16 cellular contexts compared by ENCODE assay signal in genomic region chr10:75505840-75506506, GRCh38.
DNase-seq lines count a peak whose midpoint lies in the region; ATAC-seq and TF ChIP-seq lines count a peak whose summit lies in the region.
"Had no signal": no experiment of that assay in that cellular context is flagged by ENCODE, and none has a peak within 500 bp of the region (broad histone marks: within the 10 kb centered on the region; RNA-seq: fewer than 3 reads in every experiment).

No MANE protein-coding gene starts in this region.

- peak; percentile 70 for DNase-seq in GM12865 (ENCODE audit: low read depth)
- no peak for DNase-seq in progenitor cell of endocrine pancreas (ENCODE audit: low spot score, unreplicated experiment)
- DNase-seq in activated CD8-positive, alpha-beta memory T cell treated with anti-CD3 and anti-CD28 coated beads, Interleukin-2, amount 10 ng/mL, durations not matched to agents 7 days and 5 days: no peak
- no peak for DNase-seq in NCI-H526 (lab: John Stamatoyannopoulos, UW)
- DNase-seq in cerebellum (ENCODE audit: low spot score): no peak
- DNase-seq: activated CD4-positive, alpha-beta memory T cell treated with anti-CD3 and anti-CD28 coated beads, Interleukin-2, amount 10 ng/mL, durations not matched to agents 7 days and 5 days; amniotic stem cell; COR-L47; GDM1; GOT3; NCI-H1436 treated with DMSO at 0.1 percent for 48 hours had no signal

- peaks cover 47% of the 10 kb centered on the region for H3K4me1 Mint-ChIP-seq in progenitor cell of endocrine pancreas (ENCODE audit: low read depth)
- no peaks in the 10 kb centered on the region for H3K4me1 Mint-ChIP-seq in activated CD8-positive, alpha-beta memory T cell treated with anti-CD3 and anti-CD28 coated beads, Interleukin-2, amount 10 ng/mL, durations not matched to agents 7 days and 5 days
- H3K4me1 Mint-ChIP-seq: activated CD4-positive, alpha-beta memory T cell treated with anti-CD3 and anti-CD28 coated beads, Interleukin-2, amount 10 ng/mL, durations not matched to agents 7 days and 5 days had no signal

- no peaks in the 10 kb centered on the region for H3K9me3 Mint-ChIP-seq in progenitor cell of endocrine pancreas (ENCODE audit: low read depth)
- H3K9me3 Mint-ChIP-seq in activated CD8-positive, alpha-beta memory T cell treated with anti-CD3 and anti-CD28 coated beads, Interleukin-2, amount 10 ng/mL, durations not matched to agents 7 days and 5 days (ENCODE audit: low read depth): no peaks in the 10 kb centered on the region
- H3K9me3 Mint-ChIP-seq: activated CD4-positive, alpha-beta memory T cell treated with anti-CD3 and anti-CD28 coated beads, Interleukin-2, amount 10 ng/mL, durations not matched to agents 7 days and 5 days; stimulated activated naive CD8-positive, alpha-beta T cell treated with anti-CD3 and anti-CD28 coated beads, Interleukin-15, Interleukin-2, amounts not matched to agents 100 ng/mL and 50 ng/mL, for 24 hours had no signal

- ATAC-seq in GM19372 (IDR thresholded peaks at IDR 0.05; ENCODE audit: low read depth, unreplicated experiment): peak; percentile 71
- peak; percentile 73 for ATAC-seq in HG02798 (IDR thresholded peaks at IDR 0.05; ENCODE audit: poor library complexity, unreplicated experiment)
- peak; percentile 81 for ATAC-seq in HG03432 (IDR thresholded peaks at IDR 0.05; ENCODE audit: unreplicated experiment)
- ATAC-seq in activated CD8-positive, alpha-beta memory T cell treated with anti-CD3 and anti-CD28 coated beads, Interleukin-2, amount 10 ng/mL, durations not matched to agents 7 days and 5 days: no peak

- no peaks in the 10 kb centered on the region for H3K27me3 Mint-ChIP-seq in progenitor cell of endocrine pancreas
- H3K27me3 Mint-ChIP-seq in activated CD8-positive, alpha-beta memory T cell treated with anti-CD3 and anti-CD28 coated beads, Interleukin-2, amount 10 ng/mL, durations not matched to agents 7 days and 5 days: no peaks in the 10 kb centered on the region
- H3K27me3 Mint-ChIP-seq: activated CD4-positive, alpha-beta memory T cell treated with anti-CD3 and anti-CD28 coated beads, Interleukin-2, amount 10 ng/mL, durations not matched to agents 7 days and 5 days had no signal

- CTCF ChIA-PET in activated CD8-positive, alpha-beta memory T cell treated with anti-CD3 and anti-CD28 coated beads, Interleukin-2, amount 10 ng/mL, durations not matched to agents 7 days and 5 days (lab: Charles Lee): no interaction called here

- no peak for TF ChIP-seq CTCF in GM12865 (IDR thresholded peaks at IDR 0.05; ENCODE audit: insufficient read depth, low read depth, low read length, missing control alignments)
- no peak for TF ChIP-seq CTCF in progenitor cell of endocrine pancreas (IDR thresholded peaks at IDR 0.05; ENCODE audit: unreplicated experiment)

- no peaks in the 10 kb centered on the region for H3K36me3 Mint-ChIP-seq in progenitor cell of endocrine pancreas (ENCODE audit: insufficient read depth)
- no peaks in the 10 kb centered on the region for H3K36me3 Mint-ChIP-seq in activated CD8-positive, alpha-beta memory T cell treated with anti-CD3 and anti-CD28 coated beads, Interleukin-2, amount 10 ng/mL, durations not matched to agents 7 days and 5 days

- no peak overlapping the region for H3K4me3 ChIP-seq in GM12865 (ENCODE audit: low read depth, low read length)
- H3K4me3 ChIP-seq: vagina had no signal

- H3K27ac Mint-ChIP-seq in progenitor cell of endocrine pancreas: no peak overlapping the region
- no peak overlapping the region for H3K27ac Mint-ChIP-seq in activated CD8-positive, alpha-beta memory T cell treated with anti-CD3 and anti-CD28 coated beads, Interleukin-2, amount 10 ng/mL, durations not matched to agents 7 days and 5 days
- H3K27ac Mint-ChIP-seq: activated CD4-positive, alpha-beta memory T cell treated with anti-CD3 and anti-CD28 coated beads, Interleukin-2, amount 10 ng/mL, durations not matched to agents 7 days and 5 days; stimulated activated naive CD8-positive, alpha-beta T cell treated with anti-CD3 and anti-CD28 coated beads, Interleukin-15, Interleukin-2, amounts not matched to agents 100 ng/mL and 50 ng/mL, for 24 hours had no signal

- H3K4me3 Mint-ChIP-seq in progenitor cell of endocrine pancreas (ENCODE audit: low read depth): no peak overlapping the region
- H3K4me3 Mint-ChIP-seq in activated CD8-positive, alpha-beta memory T cell treated with anti-CD3 and anti-CD28 coated beads, Interleukin-2, amount 10 ng/mL, durations not matched to agents 7 days and 5 days: no peak overlapping the region
- H3K4me3 Mint-ChIP-seq: activated CD4-positive, alpha-beta memory T cell treated with anti-CD3 and anti-CD28 coated beads, Interleukin-2, amount 10 ng/mL, durations not matched to agents 7 days and 5 days; stimulated activated naive CD8-positive, alpha-beta T cell treated with anti-CD3 and anti-CD28 coated beads, Interleukin-15, Interleukin-2, amounts not matched to agents 100 ng/mL and 50 ng/mL, for 24 hours had no signal
